25 cellular contexts compared by ENCODE assay signal in the genomic region with DNA sequence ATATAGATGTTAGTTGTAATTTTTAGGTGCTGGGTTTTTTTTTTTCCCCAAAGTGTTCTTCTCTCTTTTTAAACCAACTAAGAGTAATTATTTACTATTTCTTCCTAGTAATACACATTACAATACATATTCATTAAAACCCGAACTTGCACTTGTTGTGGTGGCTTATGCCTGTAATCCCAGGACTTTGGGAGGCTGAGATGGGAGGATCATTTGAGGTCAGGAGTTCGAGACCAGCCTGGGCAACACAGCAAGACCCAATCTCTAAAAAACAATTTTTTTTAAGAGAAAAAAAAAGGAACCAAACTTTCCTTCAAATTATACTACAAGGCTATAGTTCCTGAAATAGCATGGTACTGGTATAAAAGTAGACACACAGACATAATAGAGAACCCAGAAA. TPM values are rescaled to one million over a fixed set of nuclear protein-coding genes. Genes with fewer than 3 reads are reported as not detected.
"Had no signal": no experiment of that assay in that cellular context is flagged by ENCODE, and none has a peak within 500 bp of the region (broad histone marks: within the 10 kb centered on the region; RNA-seq: fewer than 3 reads in every experiment).

No MANE protein-coding gene starts in this region.

- DNase-seq: natural killer cell; occipital lobe; ovary; posterior cingulate gyrus; psoas muscle; right cardiac atrium; right lobe of liver; sigmoid colon; small intestine; stimulated activated CD4-positive, alpha-beta T cell treated with anti-CD3 and anti-CD28 coated beads, Interleukin-15, amount 100 ng/mL, for 24 hours; stimulated activated CD4-positive, alpha-beta T cell treated with anti-CD3 and anti-CD28 coated beads, Interleukin-2, amount 100 ng/mL, for 24 hours; stimulated activated CD4-positive, alpha-beta T cell treated with anti-CD3 and anti-CD28 coated beads, Interleukin-2, amount 100 ng/mL, for 48 hours; stimulated activated CD4-positive, alpha-beta T cell treated with anti-CD3 and anti-CD28 coated beads, Interleukin-4, amount 100 ng/mL, for 24 hours; stimulated activated naive B cell treated with anti-CD40 and anti-IgM and Interleukin-4, amounts not matched to agents 10 μg/mL and 1 μg/mL and 100 μg/mL, for 72 hours; stimulated activated naive CD4-positive, alpha-beta T cell treated with Interleukin-2 at 50 U/mL for 16 hours; stomach; thyroid gland; trophoblast cell; upper lobe of left lung had no signal

- H3K27me3 Mint-ChIP-seq: progenitor cell of endocrine pancreas; stimulated activated naive B cell treated with anti-CD40 and anti-IgM and Interleukin-4, amounts not matched to agents 10 μg/mL and 1 μg/mL and 100 μg/mL, for 72 hours; stimulated activated naive CD8-positive, alpha-beta T cell treated with anti-CD3 and anti-CD28 coated beads, Interleukin-15, Interleukin-2, amounts not matched to agents 100 ng/mL and 50 ng/mL, for 24 hours had no signal

- H3K4me3 Mint-ChIP-seq: natural killer cell; nephron; neural progenitor cell; stimulated activated effector memory CD8-positive, alpha-beta T cell treated with anti-CD3 and anti-CD28 coated beads, Interleukin-12 subunit alpha, Interleukin-12 subunit beta, amount 100 ng/mL, for 72 hours; stimulated activated naive B cell treated with anti-CD40 and anti-IgM and Interleukin-4, amounts not matched to agents 10 μg/mL and 1 μg/mL and 100 μg/mL, for 72 hours; stimulated activated naive CD8-positive, alpha-beta T cell treated with anti-CD3 and anti-CD28 coated beads, Interleukin-15, Interleukin-2, amounts not matched to agents 100 ng/mL and 50 ng/mL, for 24 hours had no signal

- H3K9me3 Mint-ChIP-seq: natural killer cell; nephron; neural progenitor cell; stimulated activated effector memory CD8-positive, alpha-beta T cell treated with anti-CD3 and anti-CD28 coated beads, Interleukin-12 subunit alpha, Interleukin-12 subunit beta, amount 100 ng/mL, for 72 hours; stimulated activated naive B cell treated with anti-CD40 and anti-IgM and Interleukin-4, amounts not matched to agents 10 μg/mL and 1 μg/mL and 100 μg/mL, for 72 hours; stimulated activated naive CD8-positive, alpha-beta T cell treated with anti-CD3 and anti-CD28 coated beads, Interleukin-15, Interleukin-2, amounts not matched to agents 100 ng/mL and 50 ng/mL, for 24 hours had no signal

- H3K27ac Mint-ChIP-seq: natural killer cell; nephron; neural progenitor cell; progenitor cell of endocrine pancreas; stimulated activated effector memory CD8-positive, alpha-beta T cell treated with anti-CD3 and anti-CD28 coated beads, Interleukin-12 subunit alpha, Interleukin-12 subunit beta, amount 100 ng/mL, for 72 hours; stimulated activated naive B cell treated with anti-CD40 and anti-IgM and Interleukin-4, amounts not matched to agents 10 μg/mL and 1 μg/mL and 100 μg/mL, for 72 hours; stimulated activated naive CD8-positive, alpha-beta T cell treated with anti-CD3 and anti-CD28 coated beads, Interleukin-15, Interleukin-2, amounts not matched to agents 100 ng/mL and 50 ng/mL, for 24 hours had no signal

- H3K36me3 Mint-ChIP-seq: natural killer cell; neural progenitor cell; stimulated activated effector memory CD8-positive, alpha-beta T cell treated with anti-CD3 and anti-CD28 coated beads, Interleukin-12 subunit alpha, Interleukin-12 subunit beta, amount 100 ng/mL, for 72 hours; stimulated activated naive B cell treated with anti-CD40 and anti-IgM and Interleukin-4, amounts not matched to agents 10 μg/mL and 1 μg/mL and 100 μg/mL, for 72 hours had no signal

- H3K4me1 Mint-ChIP-seq: natural killer cell; nephron; stimulated activated effector memory CD8-positive, alpha-beta T cell treated with anti-CD3 and anti-CD28 coated beads, Interleukin-12 subunit alpha, Interleukin-12 subunit beta, amount 100 ng/mL, for 72 hours had no signal

- ATAC-seq: natural killer cell; psoas muscle; right cardiac atrium; right lobe of liver; stimulated activated effector memory CD8-positive, alpha-beta T cell treated with anti-CD3 and anti-CD28 coated beads, Interleukin-12 subunit alpha, Interleukin-12 subunit beta, amount 100 ng/mL, for 72 hours; stimulated activated naive B cell treated with anti-CD40 and anti-IgM and Interleukin-4, amounts not matched to agents 10 μg/mL and 1 μg/mL and 100 μg/mL, for 72 hours had no signal

RNA-seq across cellular contexts. Expression of gene EFCAB5, which starts 3.8 kb away (rescaled TPM):
- total RNA-seq: progenitor cell of endocrine pancreas, vagina had no signal
